In the genomic region with DNA sequence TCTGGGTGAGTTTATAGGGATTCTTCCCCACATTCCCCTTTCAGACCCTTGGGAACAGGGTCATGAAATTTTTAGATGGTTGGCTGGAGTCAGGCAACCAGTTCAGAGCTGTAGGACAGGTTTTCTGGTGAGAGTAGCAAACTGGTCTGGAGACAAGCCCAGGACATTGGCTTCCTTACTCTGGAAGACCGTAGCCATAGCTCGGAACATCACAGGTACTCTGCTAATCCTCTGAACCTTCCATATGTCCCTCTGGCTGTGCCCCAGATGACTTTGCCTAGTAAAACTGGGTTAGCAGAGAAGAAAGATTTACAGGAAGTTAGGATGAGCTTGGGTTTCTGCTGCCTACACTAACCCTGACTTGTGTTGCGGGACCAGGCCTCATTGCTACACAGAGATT, we compare ENCODE assay signal across 18 cellular contexts.
DNase-seq lines count a peak whose midpoint lies in the region; ATAC-seq, FAIRE-seq and TF ChIP-seq lines count a peak whose summit lies in the region.
"Had no signal": no experiment of that assay in that cellular context is flagged by ENCODE, and none has a peak within 500 bp of the region (broad histone marks: within the 10 kb centered on the region; RNA-seq: fewer than 3 reads in every experiment).

No MANE protein-coding gene starts in this region.

- 0 out of 2 replicates have a peak overlapping the region, but pooled peaks have one; percentile 43 for H2BK12ac ChIP-seq in H1 (ENCODE audit: low read depth, low read length)

- TF ChIP-seq EP300 in H1 (IDR thresholded peaks at IDR 0.05; ENCODE audit: borderline replicate concordance in 1 of 2, low read depth in 2 of 2, low read length in 2 of 2), result no peak

- H3F3A ChIP-seq in GM23338 (replicated peaks; ENCODE audit: low read depth), result no peaks in the 10 kb centered on the region

- CTCF ChIA-PET in H1 (lab: Charles Lee; ENCODE audit: partially characterized antibody), result interaction anchor here (1.2 to 1.6 kb wide), 2 partner anchors 12 to 53 kb away, joined by 3 to 6 read pairs; no protein-coding TSS in a partner anchor

- H3K14ac ChIP-seq in H1 (ENCODE audit: insufficient read length), result no peak overlapping the region

- H2AK5ac ChIP-seq in H1 (ENCODE audit: low read depth, low read length), result no peak overlapping the region; the same call in 1 of the 2 replicates

- H2BK15ac ChIP-seq in H1 (ENCODE audit: low read length), result no peak overlapping the region

- H3K27ac Mint-ChIP-seq in GM23338 (no peak overlapping the region; the same call in 1 of the 2 replicates), endodermal cell (no peak overlapping the region)

- H3K56ac ChIP-seq in H1 (replicated peaks; ENCODE audit: insufficient read length, low read depth, low read length), result no peak overlapping the region

- no peak overlapping the region for H4K8ac ChIP-seq in H1 (ENCODE audit: extremely low read depth, insufficient read depth, low read length)

- H3K9me3 Mint-ChIP-seq in GM23338 (no peaks in the 10 kb centered on the region), endodermal cell (peaks cover 2% of the 10 kb centered on the region)

- peak overlapping the region; percentile 95; the same call in 1 of the 2 replicates for H2BK20ac ChIP-seq in H1 (ENCODE audit: low read length)

- no peak overlapping the region for H3K4ac ChIP-seq in H1 (replicated peaks; ENCODE audit: insufficient read length, low read depth, low read length)

- H3K27ac ChIP-seq in GM23338 (ENCODE audit: low read depth) (no peak overlapping the region), H1 (ENCODE audit: low read depth, low read length) (no peak overlapping the region), endodermal cell (ENCODE audit: low read depth, low read length) (no peak overlapping the region)
- H3K27ac ChIP-seq: 22Rv1 had no signal

- ATAC-seq in GM23338 (no peak), HG03342 (IDR thresholded peaks at IDR 0.05; ENCODE audit: unreplicated experiment) (no peak)
- ATAC-seq: HCT116, K562 had no signal

- FAIRE-seq in H1 (lab: Jason Lieb, UNC), result no peak
- FAIRE-seq: GM12892, H54, K562 had no signal

- H3K79me2 ChIP-seq in GM23338 (replicated peaks; ENCODE audit: insufficient read depth) (no peaks in the 10 kb centered on the region), H1 (ENCODE audit: control insufficient read depth in 1 of 2, insufficient read depth in 2 of 2, low read length in 2 of 2) (no peaks in the 10 kb centered on the region)

- H3K4me3 Mint-ChIP-seq in GM23338 (no peak overlapping the region), endodermal cell (no peak overlapping the region)
- H3K4me3 Mint-ChIP-seq: CD4-positive, alpha-beta memory T cell had no signal

- 0 out of 2 replicates have a peak, but pooled peaks cover 6% of the 10 kb centered on the region for H3K9me2 ChIP-seq in GM23338 (ENCODE audit: insufficient read depth)

- H3K4me1 Mint-ChIP-seq in GM23338 (peaks cover 26% of the 10 kb centered on the region), endodermal cell (no peaks in the 10 kb centered on the region)

- H3K27me3 ChIP-seq in GM23338 (ENCODE audit: insufficient read depth) (no peaks in the 10 kb centered on the region), H1 (replicated peaks in 1 of 4; ENCODE audit: control insufficient read depth in 3 of 4, extremely low read depth in 1 of 4, insufficient read depth in 3 of 4, low read length in 3 of 4) (no peaks in the 10 kb centered on the region), endodermal cell (ENCODE audit: control insufficient read depth, insufficient read depth, low read length, poor library complexity, severe bottlenecking) (no peaks in the 10 kb centered on the region)

- WGBS in H1 (ENCODE audit: extremely low coverage in 1 of 2, insufficient coverage in 1 of 2, insufficient read length in 1 of 2, insufficient replicate concordance in 2 of 2, low coverage in 1 of 2, low lambda C conversion rate in 2 of 2, missing lambda C conversion rate in 1 of 2), 2 experiments, result 100% methylated on average over 3 of the region's 3 CpGs; no CpG with 5 or more reads in 1 of the 2 experiments
- WGBS in endodermal cell (ENCODE audit: insufficient coverage in 1 of 2, insufficient read length in 1 of 2), 2 experiments, result 98 to 100% methylated on average over 2 to 3 of the region's 3 CpGs

- no peak for TF ChIP-seq RAD21 in H1 (IDR thresholded peaks at IDR 0.05 in 1 of 2, conservative IDR thresholded peaks at IDR 0.05 in 1 of 2; ENCODE audit: low read depth in 2 of 2, low read length in 2 of 2)

- H3K23me2 ChIP-seq in H1 (ENCODE audit: low read depth, low read length), result no peaks in the 10 kb centered on the region

- H3K4me3 ChIP-seq in GM23338 (no peak overlapping the region), H1 (ENCODE audit: extremely low read depth in 1 of 4, insufficient read depth in 2 of 4, low read depth in 3 of 4, low read length in 4 of 4) (no peak overlapping the region), endodermal cell (ENCODE audit: low read length) (no peak overlapping the region)
- H3K4me3 ChIP-seq: K562 had no signal

- no peak overlapping the region for H3K18ac ChIP-seq in H1 (ENCODE audit: extremely low read depth, low read length)

- no peak for TF ChIP-seq CTCF in GM23338 (conservative IDR thresholded peaks at IDR 0.05; ENCODE audit: low read depth in 2 of 2)
- no peak for TF ChIP-seq CTCF in H1 (IDR thresholded peaks at IDR 0.05; ENCODE audit: control extremely low read depth in 1 of 3, insufficient read depth in 1 of 3, low read depth in 1 of 3, low read length in 3 of 3)
- TF ChIP-seq CTCF in endodermal cell (conservative IDR thresholded peaks at IDR 0.05), result no peak

- peaks cover 11% of the 10 kb centered on the region; the same call in 1 of the 2 replicates for H3K4me1 ChIP-seq in GM23338 (ENCODE audit: insufficient read depth)
- peaks cover 0 to 6% (median 4%) of the 10 kb centered on the region in 4 experiments; a peak in 6 of 7 replicates for H3K4me1 ChIP-seq in H1 (replicated peaks in 1 of 4; ENCODE audit: control insufficient read depth in 3 of 4, insufficient read depth in 4 of 4, low read length in 3 of 4)
- no peaks in the 10 kb centered on the region for H3K4me1 ChIP-seq in endodermal cell (ENCODE audit: control insufficient read depth, insufficient read depth, low read length)

- TF ChIP-seq POLR2A in H1 (IDR thresholded peaks at IDR 0.05; ENCODE audit: control extremely low read depth in 1 of 2, low read depth in 2 of 2, low read length in 2 of 2), result no peak

- no peak overlapping the region for H2BK120ac ChIP-seq in H1 (replicated peaks; ENCODE audit: low read depth, low read length)

- H4K20me1 ChIP-seq in GM23338 (replicated peaks; ENCODE audit: insufficient read depth) (no peaks in the 10 kb centered on the region), H1 (replicated peaks in 1 of 2; ENCODE audit: control insufficient read depth in 1 of 2, insufficient read depth in 2 of 2, low read length in 2 of 2) (no peaks in the 10 kb centered on the region)

- H3K9ac ChIP-seq in H1 (replicated peaks in 1 of 4; ENCODE audit: extremely low read depth in 1 of 4, low read depth in 3 of 4, low read length in 3 of 4), result no peak overlapping the region
- H3K9ac ChIP-seq in endodermal cell (ENCODE audit: extremely low read depth, low read length, poor library complexity, severe bottlenecking), result no peak overlapping the region

- no peak overlapping the region for H4K91ac ChIP-seq in H1 (replicated peaks; ENCODE audit: insufficient read length, low read length)

- no peak overlapping the region for H4K5ac ChIP-seq in H1 (ENCODE audit: insufficient read length, low read depth, low read length)

- H3K9me3 ChIP-seq in H1 (ENCODE audit: insufficient read depth in 2 of 2, low read depth in 1 of 2, low read length in 1 of 2) (no peaks in the 10 kb centered on the region), endodermal cell (ENCODE audit: control insufficient read depth, low read length) (no peaks in the 10 kb centered on the region)

- H2BK5ac ChIP-seq in H1 (ENCODE audit: low read depth, low read length), result no peak overlapping the region

- H3K36me3 Mint-ChIP-seq in GM23338 (ENCODE audit: low read depth), result no peaks in the 10 kb centered on the region
- H3K36me3 Mint-ChIP-seq in endodermal cell (ENCODE audit: low read depth), result no peaks in the 10 kb centered on the region
- H3K36me3 Mint-ChIP-seq: CD4-positive, alpha-beta memory T cell had no signal

- peak; percentile 11 for DNase-seq in NCI-H82 (lab: John Stamatoyannopoulos, UW)
- no peak for DNase-seq in NCI-H82 treated with DMSO at 0.1 percent for 48 hours (lab: John Stamatoyannopoulos, UW; ENCODE audit: unreplicated experiment)
- DNase-seq in GM23338 (ENCODE audit: low spot score), result no peak
- DNase-seq in H1 (ENCODE audit: low read depth in 1 of 2, low spot score in 2 of 2), result no peak
- no peak for DNase-seq in endodermal cell
- no peak for DNase-seq in medulla oblongata (ENCODE audit: extremely low spot score)
- DNase-seq in anterior cingulate cortex (lab: John Stamatoyannopoulos, UW), result no peak
- DNase-seq: AML-193; CD4-positive, alpha-beta memory T cell; DMS79; EL; GDM1 had no signal

- POLR2A ChIA-PET in H1 (lab: Charles Lee; ENCODE audit: partially characterized antibody), result interaction anchor here (0.6 kb wide), 1 partner anchor 25 kb away, joined by 3 read pairs; no protein-coding TSS in a partner anchor

- H3K27me3 Mint-ChIP-seq in GM23338 (ENCODE audit: insufficient read depth, low read depth, poor library complexity) (peaks cover 3% of the 10 kb centered on the region), endodermal cell (ENCODE audit: insufficient read depth) (no peaks in the 10 kb centered on the region)
- H3K27me3 Mint-ChIP-seq: CD4-positive, alpha-beta memory T cell had no signal

- H2AFZ ChIP-seq in GM23338 (0 out of 2 replicates have a peak overlapping the region, but pooled peaks have one; percentile 23), H1 (ENCODE audit: low read length) (no peak overlapping the region)

- no peaks in the 10 kb centered on the region for H3K79me1 ChIP-seq in H1 (ENCODE audit: low read depth, low read length)

- H3K4me2 ChIP-seq in GM23338, result no peak overlapping the region
- H3K4me2 ChIP-seq in H1 (ENCODE audit: insufficient read depth in 1 of 2, low read depth in 2 of 2, low read length in 2 of 2), result no peak overlapping the region

- H3K23ac ChIP-seq in H1 (ENCODE audit: insufficient read length), result no peak overlapping the region

- H3K36me3 ChIP-seq in GM23338 (ENCODE audit: insufficient read depth), result no peaks in the 10 kb centered on the region
- H3K36me3 ChIP-seq in H1 (ENCODE audit: control insufficient read depth in 2 of 4, insufficient read depth in 4 of 4, low read length in 3 of 4), result no peaks in the 10 kb centered on the region
- H3K36me3 ChIP-seq in endodermal cell (ENCODE audit: control insufficient read depth, insufficient read depth, low read length), result no peaks in the 10 kb centered on the region

TF ChIP-seq in GM23338, 12 proteins besides CTCF, POLR2A, EP300 and RAD21 (continues in another document):
- TF ChIP-seq ZNF331 (CRISPR knock-in tag; IDR thresholded peaks at IDR 0.05; ENCODE audit: low read depth), result no peak
- no peak for TF ChIP-seq ZNF114 (CRISPR knock-in tag; IDR thresholded peaks at IDR 0.05)

TF ChIP-seq in H1, 55 proteins besides CTCF, POLR2A, EP300 and RAD21 (continues in another document):
- TF ChIP-seq POLR2AphosphoS5 (IDR thresholded peaks at IDR 0.05; ENCODE audit: low read depth, low read length) (no peak), BRCA1 (IDR thresholded peaks at IDR 0.05; ENCODE audit: low read depth, low read length) (no peak), NANOG (IDR thresholded peaks at IDR 0.05; ENCODE audit: insufficient read depth, low read depth, low read length, poor library complexity, severe bottlenecking) (no peak), RBBP5 (IDR thresholded peaks at IDR 0.05; ENCODE audit: borderline replicate concordance, low read depth, low read length) (no peak)
